ENCODE assay signal across 22 cellular contexts in genomic region chr10:97099868-97100267, GRCh38.
DNase-seq lines count a peak whose midpoint lies in the region; ATAC-seq, FAIRE-seq and TF ChIP-seq lines count a peak whose summit lies in the region.
"Had no signal": no experiment of that assay in that cellular context is flagged by ENCODE, and none has a peak within 500 bp of the region (broad histone marks: within the 10 kb centered on the region; RNA-seq: fewer than 3 reads in every experiment).

No MANE protein-coding gene starts in this region.

- H3K36me3 Mint-ChIP-seq in endothelial cell (ENCODE audit: low read depth, unreplicated experiment) (no peaks in the 10 kb centered on the region), T-helper 17 cell (ENCODE audit: low read depth) (no peaks in the 10 kb centered on the region)
- H3K36me3 Mint-ChIP-seq: CD4-positive, CD25-positive, alpha-beta regulatory T cell; CD8-positive, alpha-beta T cell had no signal

- peak; percentile 79 for TF ChIP-seq EP300 in neural cell (conservative IDR thresholded peaks at IDR 0.05; ENCODE audit: poor library complexity, severe bottlenecking)

- no peaks in the 10 kb centered on the region for H3K9me2 ChIP-seq in neural cell (ENCODE audit: insufficient read depth, low read length)

- no peaks in the 10 kb centered on the region for H3K79me2 ChIP-seq in neural cell (replicated peaks; ENCODE audit: insufficient read depth, low read length)

- H3K27me3 Mint-ChIP-seq in endothelial cell (ENCODE audit: unreplicated experiment) (peaks cover 3% of the 10 kb centered on the region), T-helper 17 cell (peaks cover 53% of the 10 kb centered on the region)

- FAIRE-seq in GM19239 (lab: Jason Lieb, UNC) = no peak
- FAIRE-seq: A204.1, D721Med, G401.6, GM12891 had no signal

- no peaks in the 10 kb centered on the region for H3K9me3 ChIP-seq in BLaER1 treated with 17β-estradiol and CSF1 and Interleukin-3, amounts not matched to agents 10 nM and 100 nM (replicated peaks in 1 of 11)
- H3K9me3 ChIP-seq in neural cell (ENCODE audit: low read length) = no peaks in the 10 kb centered on the region
- no peaks in the 10 kb centered on the region for H3K9me3 ChIP-seq in T-helper 17 cell (ENCODE audit: control insufficient read depth, low read length, poor library complexity, severe bottlenecking)
- H3K9me3 ChIP-seq: Caco-2 had no signal

- H4K20me1 ChIP-seq in BLaER1 treated with 17β-estradiol and CSF1 and Interleukin-3, amounts not matched to agents 10 nM and 100 nM = peaks cover 0 to 46% (median 26%) of the 10 kb centered on the region in 11 experiments; a peak in 14 of 22 replicates
- H4K20me1 ChIP-seq in neural cell (ENCODE audit: insufficient read depth) = no peaks in the 10 kb centered on the region

- ATAC-seq in T-helper 17 cell = no peak
- ATAC-seq: CD8-positive, alpha-beta T cell had no signal

- peak overlapping the region in 9 of 11 experiments; percentile 60 to 94 (median 85); a peak in 17 of 22 replicates for H3K4me2 ChIP-seq in BLaER1 treated with 17β-estradiol and CSF1 and Interleukin-3, amounts not matched to agents 10 nM and 100 nM
- no peak overlapping the region for H3K4me2 ChIP-seq in neural cell (ENCODE audit: low read length)

- H3K9me3 Mint-ChIP-seq in endothelial cell (ENCODE audit: unreplicated experiment) = no peaks in the 10 kb centered on the region
- H3K9me3 Mint-ChIP-seq: CD4-positive, CD25-positive, alpha-beta regulatory T cell; CD8-positive, alpha-beta T cell had no signal

- no peaks in the 10 kb centered on the region for H3K36me3 ChIP-seq in BLaER1 treated with 17β-estradiol and CSF1 and Interleukin-3, amounts not matched to agents 10 nM and 100 nM
- no peaks in the 10 kb centered on the region for H3K36me3 ChIP-seq in neural cell (ENCODE audit: insufficient read depth, low read length)

- H3K27me3 ChIP-seq in BLaER1 treated with 17β-estradiol and CSF1 and Interleukin-3, amounts not matched to agents 10 nM and 100 nM = peaks cover 18 to 46% (median 37%) of the 10 kb centered on the region in 11 experiments; a peak in 20 of 22 replicates
- H3K27me3 ChIP-seq in neural cell (ENCODE audit: insufficient read depth, low read depth, low read length) = peaks cover 30% of the 10 kb centered on the region

- no peak overlapping the region for H2AFZ ChIP-seq in neural cell (ENCODE audit: low read depth, low read length)

- H3K9ac ChIP-seq in BLaER1 treated with 17β-estradiol and CSF1 and Interleukin-3, amounts not matched to agents 10 nM and 100 nM = no peak overlapping the region
- H3K9ac ChIP-seq in neural cell (ENCODE audit: low read length) = no peak overlapping the region

- DNase-seq in endothelial cell (ENCODE audit: low spot score) (no peak), GM19239 (ENCODE audit: insufficient read length, low spot score) (no peak), H4 (ENCODE audit: low spot score) (no peak), T-helper 17 cell (no peak), CD1c-positive myeloid dendritic cell (ENCODE audit: extremely low spot score) (no peak)
- DNase-seq: 8988T; ACHN; AML-193; Caco-2; Calu3; CD4-positive, CD25-positive, alpha-beta regulatory T cell; CD8-positive, alpha-beta T cell; DMS79 treated with DMSO at 0.1 percent for 48 hours; GF-D8 had no signal

- no peak for TF ChIP-seq CTCF in endothelial cell (IDR thresholded peaks at IDR 0.05; ENCODE audit: unreplicated experiment)
- no peak for TF ChIP-seq CTCF in neural cell (IDR thresholded peaks at IDR 0.05; ENCODE audit: poor library complexity, severe bottlenecking)

- H3K4me1 ChIP-seq in BLaER1 treated with 17β-estradiol and CSF1 and Interleukin-3, amounts not matched to agents 10 nM and 100 nM = peaks cover 23 to 79% (median 70%) of the 10 kb centered on the region in 10 experiments
- H3K4me1 ChIP-seq: Caco-2 had no signal

- H3K27ac Mint-ChIP-seq in endothelial cell (ENCODE audit: unreplicated experiment) (peak overlapping the region; percentile 57), T-helper 17 cell (no peak overlapping the region)
- H3K27ac Mint-ChIP-seq: B cell; CD4-positive, CD25-positive, alpha-beta regulatory T cell; CD8-positive, alpha-beta T cell had no signal

- H3K4me1 Mint-ChIP-seq in endothelial cell (ENCODE audit: unreplicated experiment) (peaks cover 35% of the 10 kb centered on the region), T-helper 17 cell (peaks cover 5% of the 10 kb centered on the region)

- H3K4me3 Mint-ChIP-seq in endothelial cell (ENCODE audit: unreplicated experiment) (no peak overlapping the region), T-helper 17 cell (no peak overlapping the region)
- H3K4me3 Mint-ChIP-seq: B cell; CD4-positive, CD25-positive, alpha-beta regulatory T cell; CD8-positive, alpha-beta T cell had no signal

- H3F3A ChIP-seq in neural cell (ENCODE audit: insufficient read depth, low read length, poor library complexity, severe bottlenecking) = peaks cover 4% of the 10 kb centered on the region

- no peak overlapping the region for H3K27ac ChIP-seq in BLaER1 treated with 17β-estradiol and CSF1 and Interleukin-3, amounts not matched to agents 10 nM and 100 nM
- no peak overlapping the region for H3K27ac ChIP-seq in neural cell (ENCODE audit: low read length)
- H3K27ac ChIP-seq: C4-2B had no signal

- no peak for TF ChIP-seq RAD21 in neural cell (conservative IDR thresholded peaks at IDR 0.05)

- H3K4me3 ChIP-seq in BLaER1 treated with 17β-estradiol and CSF1 and Interleukin-3, amounts not matched to agents 10 nM and 100 nM = no peak overlapping the region
- no peak overlapping the region for H3K4me3 ChIP-seq in neural cell (ENCODE audit: low read length)

TF ChIP-seq in neural cell, 6 proteins besides CTCF, POLR2A, EP300 and RAD21:
- peak; percentile 55 for TF ChIP-seq POLR2AphosphoS5 (IDR thresholded peaks at IDR 0.05)
- TF ChIP-seq TAF1 (IDR thresholded peaks at IDR 0.05; ENCODE audit: low read depth) = no peak
